ENCODE assay signal across 21 cellular contexts in genomic region chr3:87120221-87120620, GRCh38.
DNase-seq lines count a peak whose midpoint lies in the region; FAIRE-seq and TF ChIP-seq lines count a peak whose summit lies in the region.
"Had no signal": no experiment of that assay in that cellular context is flagged by ENCODE, and none has a peak within 500 bp of the region (broad histone marks: within the 10 kb centered on the region; RNA-seq: fewer than 3 reads in every experiment).

No MANE protein-coding gene starts in this region.

- H3K4ac ChIP-seq in H1 (replicated peaks; ENCODE audit: insufficient read length, low read depth, low read length) (no peak overlapping the region), neuronal stem cell (ENCODE audit: low read length) (no peak overlapping the region)

- no peak for TF ChIP-seq CTCF in H1 (IDR thresholded peaks at IDR 0.05; ENCODE audit: control extremely low read depth in 1 of 3, insufficient read depth in 1 of 3, low read depth in 1 of 3, low read length in 3 of 3)

- no peak for TF ChIP-seq RAD21 in H1 (IDR thresholded peaks at IDR 0.05 in 1 of 2, conservative IDR thresholded peaks at IDR 0.05 in 1 of 2; ENCODE audit: low read depth in 2 of 2, low read length in 2 of 2)

- H3K4me1 ChIP-seq in H1 (replicated peaks in 1 of 4; ENCODE audit: control insufficient read depth in 3 of 4, insufficient read depth in 4 of 4, low read length in 3 of 4) (peaks cover 0 to 3% (median 0%) of the 10 kb centered on the region in 4 experiments; a peak in 1 of 7 replicates), neuronal stem cell (ENCODE audit: control insufficient read depth in 2 of 2, insufficient read depth in 1 of 2, low read depth in 1 of 2, low read length in 2 of 2) (peaks cover 0 to 4% of the 10 kb centered on the region in 2 donors)
- H3K4me1 ChIP-seq: A549 had no signal

- no peaks in the 10 kb centered on the region for H3K79me2 ChIP-seq in H1 (ENCODE audit: control insufficient read depth in 1 of 2, insufficient read depth in 2 of 2, low read length in 2 of 2)

- H2BK15ac ChIP-seq in H1 (ENCODE audit: low read length) (no peak overlapping the region), neuronal stem cell (ENCODE audit: low read length) (no peak overlapping the region)

- WGBS in H1 (ENCODE audit: extremely low coverage in 1 of 2, insufficient coverage in 1 of 2, insufficient read length in 1 of 2, insufficient replicate concordance in 2 of 2, low coverage in 1 of 2, low lambda C conversion rate in 2 of 2, missing lambda C conversion rate in 1 of 2), 2 experiments: 96% methylated on average over 1 of the region's 1 CpG; no CpG with 5 or more reads in 1 of the 2 experiments
- WGBS in neuronal stem cell (ENCODE audit: extremely low coverage in 2 of 2, insufficient read length in 2 of 2, insufficient replicate concordance in 1 of 2), 2 donors: no CpG with 5 or more reads among the region's 1 CpG

- H4K8ac ChIP-seq in H1 (ENCODE audit: extremely low read depth, insufficient read depth, low read length) (no peak overlapping the region), neuronal stem cell (ENCODE audit: low read depth, low read length) (no peak overlapping the region)

- H3K27ac ChIP-seq in H1 (ENCODE audit: low read depth, low read length) (no peak overlapping the region), neuronal stem cell (replicated peaks; ENCODE audit: low read length) (no peak overlapping the region)
- H3K27ac ChIP-seq: 22Rv1, A549, C4-2B had no signal

- H3K4me3 ChIP-seq in H1 (ENCODE audit: extremely low read depth in 1 of 4, insufficient read depth in 2 of 4, low read depth in 3 of 4, low read length in 4 of 4) (no peak overlapping the region), neuronal stem cell (ENCODE audit: low read length in 2 of 2) (no peak overlapping the region)
- H3K4me3 ChIP-seq: A549, GM12878, K562 had no signal

- no peak overlapping the region for H2BK12ac ChIP-seq in H1 (ENCODE audit: low read depth, low read length)
- no peak overlapping the region for H2BK12ac ChIP-seq in neuronal stem cell (ENCODE audit: low read length)

- no peak for TF ChIP-seq EP300 in H1 (IDR thresholded peaks at IDR 0.05; ENCODE audit: borderline replicate concordance in 1 of 2, low read depth in 2 of 2, low read length in 2 of 2)

- peak; percentile 7 for DNase-seq in DMS53 (lab: John Stamatoyannopoulos, UW)
- DNase-seq in DMS53 treated with DMSO at 0.1 percent for 48 hours (lab: John Stamatoyannopoulos, UW; ENCODE audit: unreplicated experiment): no peak
- DNase-seq in H1 (ENCODE audit: low read depth in 1 of 2, low spot score in 2 of 2): no peak
- DNase-seq in neuronal stem cell (ENCODE audit: low spot score): no peak
- no peak for DNase-seq in activated naive CD4-positive, alpha-beta T cell (lab: John Stamatoyannopoulos, UW)
- no peak for DNase-seq in inferior parietal cortex (ENCODE audit: extremely low spot score)
- no peak for DNase-seq in T-helper 9 cell
- DNase-seq: AML-193; CD4-positive, alpha-beta T cell; DMS153; DND-41; EL; HCEC 1CT; IMR-90 had no signal

- CTCF ChIA-PET in H1 (lab: Charles Lee; ENCODE audit: partially characterized antibody): interaction anchor here (1.1 to 1.7 kb wide), 3 partner anchors 37 to 152 kb away, joined by 3 to 6 read pairs (median 3); no protein-coding TSS in a partner anchor

- H3K4me2 ChIP-seq in H1 (ENCODE audit: insufficient read depth in 1 of 2, low read depth in 2 of 2, low read length in 2 of 2) (no peak overlapping the region), neuronal stem cell (ENCODE audit: insufficient read depth, low read length, poor library complexity, severe bottlenecking) (no peak overlapping the region)
- H3K4me2 ChIP-seq: A549 had no signal

- POLR2A ChIA-PET in H1 (lab: Charles Lee; ENCODE audit: partially characterized antibody): no interaction called here

- H3K23ac ChIP-seq in H1 (ENCODE audit: insufficient read length): no peak overlapping the region
- no peak overlapping the region for H3K23ac ChIP-seq in neuronal stem cell (ENCODE audit: low read depth, low read length, poor library complexity)

- H3K9me3 ChIP-seq in H1 (ENCODE audit: insufficient read depth in 2 of 2, low read depth in 1 of 2, low read length in 1 of 2) (no peaks in the 10 kb centered on the region), neuronal stem cell (replicated peaks in 1 of 2; ENCODE audit: control insufficient read depth in 2 of 2, insufficient read depth in 1 of 2, low read depth in 1 of 2, low read length in 2 of 2) (peaks cover 0 to 2% of the 10 kb centered on the region in 2 donors)
- H3K9me3 ChIP-seq: A549 had no signal

- no peak overlapping the region for H4K5ac ChIP-seq in H1 (ENCODE audit: insufficient read length, low read depth, low read length)

- H2AK5ac ChIP-seq in H1 (ENCODE audit: low read depth, low read length): no peak overlapping the region
- no peak overlapping the region for H2AK5ac ChIP-seq in neuronal stem cell (ENCODE audit: low read depth, low read length)

- no peak overlapping the region for H4K91ac ChIP-seq in H1 (replicated peaks; ENCODE audit: insufficient read length, low read length)
- H4K91ac ChIP-seq in neuronal stem cell (ENCODE audit: low read depth, low read length, poor library complexity): no peak overlapping the region

- H3K14ac ChIP-seq in H1 (ENCODE audit: insufficient read length) (no peak overlapping the region), neuronal stem cell (ENCODE audit: low read length) (no peak overlapping the region)

- H3K9ac ChIP-seq in H1 (replicated peaks in 1 of 4; ENCODE audit: extremely low read depth in 1 of 4, low read depth in 3 of 4, low read length in 3 of 4) (no peak overlapping the region), neuronal stem cell (ENCODE audit: low read depth, low read length, poor library complexity) (no peak overlapping the region)

- H3K36me3 ChIP-seq in H1 (ENCODE audit: control insufficient read depth in 2 of 4, insufficient read depth in 4 of 4, low read length in 3 of 4) (no peaks in the 10 kb centered on the region), neuronal stem cell (replicated peaks in 1 of 2; ENCODE audit: control insufficient read depth in 2 of 2, insufficient read depth in 2 of 2, low read length in 2 of 2) (no peaks in the 10 kb centered on the region)

- H2AFZ ChIP-seq in H1 (ENCODE audit: low read length) (peak overlapping the region; percentile 94), neuronal stem cell (ENCODE audit: low read length) (peak overlapping the region; percentile 83)

- H3K27me3 ChIP-seq in H1 (replicated peaks in 1 of 4; ENCODE audit: control insufficient read depth in 3 of 4, extremely low read depth in 1 of 4, insufficient read depth in 3 of 4, low read length in 3 of 4) (no peaks in the 10 kb centered on the region), neuronal stem cell (ENCODE audit: control insufficient read depth in 3 of 3, insufficient read depth in 3 of 3, low read depth in 1 of 3, low read length in 3 of 3) (no peaks in the 10 kb centered on the region)

- H2BK5ac ChIP-seq in H1 (ENCODE audit: low read depth, low read length): no peak overlapping the region
- H2BK5ac ChIP-seq in neuronal stem cell (ENCODE audit: low read length): no peak overlapping the region

- H2BK120ac ChIP-seq in H1 (replicated peaks; ENCODE audit: low read depth, low read length) (no peak overlapping the region), neuronal stem cell (ENCODE audit: low read depth, low read length) (no peak overlapping the region)

- no peak overlapping the region for H3K18ac ChIP-seq in H1 (ENCODE audit: extremely low read depth, low read length)
- no peak overlapping the region for H3K18ac ChIP-seq in neuronal stem cell (ENCODE audit: low read length)

- no peaks in the 10 kb centered on the region for H3K23me2 ChIP-seq in H1 (ENCODE audit: low read depth, low read length)

- no peak overlapping the region for H2BK20ac ChIP-seq in H1 (ENCODE audit: low read length)

- no peak for TF ChIP-seq POLR2A in H1 (IDR thresholded peaks at IDR 0.05; ENCODE audit: control extremely low read depth in 1 of 2, low read depth in 2 of 2, low read length in 2 of 2)

- FAIRE-seq in H1 (lab: Jason Lieb, UNC): no peak
- FAIRE-seq: A549, GM12878, GM19239, H54, K562 had no signal

- H3K79me1 ChIP-seq in H1 (ENCODE audit: low read depth, low read length) (no peaks in the 10 kb centered on the region), neuronal stem cell (ENCODE audit: low read depth, low read length) (no peaks in the 10 kb centered on the region)

- no peak overlapping the region for H3K56ac ChIP-seq in H1 (replicated peaks; ENCODE audit: insufficient read length, low read depth, low read length)

- no peaks in the 10 kb centered on the region for H4K20me1 ChIP-seq in H1 (replicated peaks in 1 of 2; ENCODE audit: control insufficient read depth in 1 of 2, insufficient read depth in 2 of 2, low read length in 2 of 2)

TF ChIP-seq in H1, 55 proteins besides CTCF, POLR2A, EP300 and RAD21:
- TF ChIP-seq SIRT6 (IDR thresholded peaks at IDR 0.05; ENCODE audit: low read length) (no peak), SIN3A (conservative IDR thresholded peaks at IDR 0.05 in 1 of 2, IDR thresholded peaks at IDR 0.05 in 1 of 2; ENCODE audit: low read depth in 1 of 2, low read length in 2 of 2) (no peak), ASH2L (IDR thresholded peaks at IDR 0.05; ENCODE audit: low read length) (no peak), RBBP5 (IDR thresholded peaks at IDR 0.05; ENCODE audit: borderline replicate concordance, low read depth, low read length) (no peak)
